Comparison of ENCODE assay signal across 1 cellular context in genomic region chr22:46636221-46637002, GRCh38.
TF ChIP-seq lines count a peak whose summit lies in the region.

No MANE protein-coding gene starts in this region.

TF ChIP-seq in H1, 55 proteins besides CTCF, POLR2A, EP300 and RAD21:
- no peak for TF ChIP-seq KDM5A (IDR thresholded peaks at IDR 0.05; ENCODE audit: low read length)
- TF ChIP-seq USF2 (IDR thresholded peaks at IDR 0.05; ENCODE audit: low read length), result no peak
- TF ChIP-seq BRCA1 (IDR thresholded peaks at IDR 0.05; ENCODE audit: low read depth, low read length), result no peak
- TF ChIP-seq BACH1 (IDR thresholded peaks at IDR 0.05; ENCODE audit: low read length), result no peak
- no peak for TF ChIP-seq BCL11A (IDR thresholded peaks at IDR 0.05; ENCODE audit: low read depth in 2 of 2, low read length in 2 of 2)
- no peak for TF ChIP-seq TAF1 (IDR thresholded peaks at IDR 0.05; ENCODE audit: low read depth, low read length)
- TF ChIP-seq POLR2AphosphoS5 (IDR thresholded peaks at IDR 0.05; ENCODE audit: low read depth, low read length), result no peak
TF ChIP-seq in H1: peak in this region for 0.
